Comparison of ENCODE assay signal across 14 cellular contexts in genomic region chr3:10352146-10352911, GRCh38. TPM values are rescaled to one million over a fixed set of nuclear protein-coding genes. Genes with fewer than 3 reads are reported as not detected.
DNase-seq lines count a peak whose midpoint lies in the region; ATAC-seq and TF ChIP-seq lines count a peak whose summit lies in the region.
"Had no signal": no experiment of that assay in that cellular context is flagged by ENCODE, and none has a peak within 500 bp of the region (broad histone marks: within the 10 kb centered on the region; RNA-seq: fewer than 3 reads in every experiment).

No MANE protein-coding gene starts in this region.

- H3K9me3 Mint-ChIP-seq in activated T-helper 17 cell treated with anti-CD3 and anti-CD28 coated beads, Interleukin-2, amount 50 U/mL, for 72 hours: no peaks in the 10 kb centered on the region

- H3K4me3 Mint-ChIP-seq in activated T-helper 17 cell treated with anti-CD3 and anti-CD28 coated beads, Interleukin-2, amount 50 U/mL, for 72 hours: no peak overlapping the region

- H3K36me3 Mint-ChIP-seq in activated T-helper 17 cell treated with anti-CD3 and anti-CD28 coated beads, Interleukin-2, amount 50 U/mL, for 72 hours (ENCODE audit: low read depth): no peaks in the 10 kb centered on the region

- no peaks in the 10 kb centered on the region for H3K27me3 Mint-ChIP-seq in activated T-helper 17 cell treated with anti-CD3 and anti-CD28 coated beads, Interleukin-2, amount 50 U/mL, for 72 hours

- H3K27ac Mint-ChIP-seq in activated T-helper 17 cell treated with anti-CD3 and anti-CD28 coated beads, Interleukin-2, amount 50 U/mL, for 72 hours: no peak overlapping the region

- no peak for ATAC-seq in GM18909 (IDR thresholded peaks at IDR 0.05; ENCODE audit: poor library complexity, unreplicated experiment)
- ATAC-seq in GM21367 (IDR thresholded peaks at IDR 0.05; ENCODE audit: unreplicated experiment): no peak
- no peak for ATAC-seq in activated T-helper 17 cell treated with anti-CD3 and anti-CD28 coated beads, Interleukin-2, amount 50 U/mL, for 72 hours (replicated peaks)
- ATAC-seq: gastroesophageal sphincter had no signal

- H3K4me3 ChIP-seq in foreskin fibroblast (ENCODE audit: low read depth in 1 of 2, low read length in 2 of 2) (no peak overlapping the region), skeletal muscle cell (ENCODE audit: low read depth, low read length) (no peak overlapping the region)
- H3K4me3 ChIP-seq: gastroesophageal sphincter, left ventricle myocardium inferior had no signal

- H3K4me1 Mint-ChIP-seq in activated T-helper 17 cell treated with anti-CD3 and anti-CD28 coated beads, Interleukin-2, amount 50 U/mL, for 72 hours: no peaks in the 10 kb centered on the region

- DNase-seq in HCEC 1CT (peak; percentile 78), amniotic stem cell (lab: John Stamatoyannopoulos, UW) (peak; percentile 22), foreskin fibroblast (peak; percentile 80 to 85), skeletal muscle cell (ENCODE audit: low read depth) (peak; percentile 84), NCI-H1930 (lab: John Stamatoyannopoulos, UW) (no peak)
- DNase-seq: activated gamma-delta T cell treated with Interleukin-2 at 50 U/mL for 16 hours, DMS79, left ventricle myocardium inferior, NCI-H526, SW 1271 had no signal

- TF ChIP-seq CTCF in foreskin fibroblast (IDR thresholded peaks at IDR 0.05; ENCODE audit: low read depth, low read length): no peak

RNA-seq across cellular contexts. Expression of gene SEC13, which starts 31.4 kb away (rescaled TPM):
- total RNA-seq in activated T-helper 17 cell treated with anti-CD3 and anti-CD28 coated beads, Interleukin-2, amount 50 U/mL, for 72 hours: 100 to 1,000 TPM in 1 of 2 donors, 10 to 100 TPM in 1; 69.5 to 104 TPM

RNA-seq across cellular contexts. Expression of gene GHRL, which starts 59.6 kb away (rescaled TPM):
- total RNA-seq in activated T-helper 17 cell treated with anti-CD3 and anti-CD28 coated beads, Interleukin-2, amount 50 U/mL, for 72 hours: under 1 TPM; 0.34 to 0.58 TPM

Comparison
In these comparisons a context has a peak if more than half of its experiments do, and no peak if none do; other contexts are left out.
1. DNase-seq: peak in HCEC 1CT (single experiment), amniotic stem cell (single experiment), foreskin fibroblast (2 of 2) and skeletal muscle cell (single experiment); none in NCI-H1930 (0 of 2).